Comparison of ENCODE assay signal across 8 cellular contexts in genomic region chrX:74536142-74537010, GRCh38.
DNase-seq lines count a peak whose midpoint lies in the region; ATAC-seq and TF ChIP-seq lines count a peak whose summit lies in the region.

No MANE protein-coding gene starts in this region.

- in situ Hi-C loops in Panc1 (cut with HindIII; ENCODE audit: low pct_unique_long_range_greater_than_20kb, low sequenced_read_pairs): no loop called here

- H3K4me3 Mint-ChIP-seq in activated naive CD4-positive, alpha-beta T cell treated with anti-CD3 and anti-CD28 coated beads, Interleukin-2, amount 50 U/mL, for 24 hours: peak overlapping the region; percentile 80
- peak overlapping the region; percentile 77 to 90 (median 84) for H3K4me3 Mint-ChIP-seq in naive thymus-derived CD8-positive, alpha-beta T cell

- peak in 2 of 4 donors; percentile 29 to 43 for TF ChIP-seq POLR2A in upper lobe of left lung (IDR thresholded peaks at IDR 0.05)

- H3K27me3 ChIP-seq in Panc1 (ENCODE audit: control insufficient read depth, insufficient read depth, low read length) (no peaks in the 10 kb centered on the region), upper lobe of left lung (peaks cover 0 to 6% (median 0%) of the 10 kb centered on the region in 4 donors)

- POLR2A ChIA-PET in Panc1 (lab: Charles Lee): no interaction called here
- POLR2A ChIA-PET in naive thymus-derived CD8-positive, alpha-beta T cell (lab: Charles Lee): no interaction called here

- ATAC-seq in GM21367 (IDR thresholded peaks at IDR 0.05; ENCODE audit: unreplicated experiment) (peak; percentile 55), Panc1 (peak; percentile 87), upper lobe of left lung (ENCODE audit: low FRiP score in 2 of 2) (peak; percentile 86 to 94)
- ATAC-seq in naive thymus-derived CD8-positive, alpha-beta T cell: peak; percentile 47 to 63

- H3K4me1 Mint-ChIP-seq in activated naive CD4-positive, alpha-beta T cell treated with anti-CD3 and anti-CD28 coated beads, Interleukin-2, amount 50 U/mL, for 24 hours: peaks cover 9% of the 10 kb centered on the region
- peaks cover 0 to 20% (median 6%) of the 10 kb centered on the region in 4 donors for H3K4me1 Mint-ChIP-seq in naive thymus-derived CD8-positive, alpha-beta T cell

- TF ChIP-seq CTCF in Panc1 (IDR thresholded peaks at IDR 0.05) (no peak), foreskin fibroblast (IDR thresholded peaks at IDR 0.05; ENCODE audit: low read depth, low read length) (peak; percentile 26), upper lobe of left lung (IDR thresholded peaks at IDR 0.05) (peak; percentile 33 to 76 (median 58))

- CTCF ChIA-PET in Panc1 (lab: Charles Lee): interaction anchor here (0.6 kb wide), 1 partner anchor 33 kb away, joined by 4 read pairs; no protein-coding TSS in a partner anchor

- TF ChIP-seq EP300 in upper lobe of left lung (IDR thresholded peaks at IDR 0.05): no peak

- no peak overlapping the region for H3K27ac Mint-ChIP-seq in activated naive CD4-positive, alpha-beta T cell treated with anti-CD3 and anti-CD28 coated beads, Interleukin-2, amount 50 U/mL, for 24 hours
- peak overlapping the region in 9 of 10 donors; percentile 27 to 92 (median 85) for H3K27ac Mint-ChIP-seq in naive thymus-derived CD8-positive, alpha-beta T cell

- H3K4me1 ChIP-seq in Panc1 (ENCODE audit: control insufficient read depth, insufficient read depth, low read length): peaks cover 2% of the 10 kb centered on the region; the same call in 1 of the 2 replicates
- peaks cover 0 to 9% (median 3%) of the 10 kb centered on the region in 4 donors for H3K4me1 ChIP-seq in upper lobe of left lung

- intact Hi-C loops in Panc1 (cut with micrococcal nuclease; ENCODE audit: unreplicated experiment): loop anchor here (5.0 kb wide), 1 partner anchor 249 kb away; no protein-coding TSS in a partner anchor

- DNase-seq in D341Med (ENCODE audit: low spot score) (peak; percentile 76), HT1080 (ENCODE audit: low read depth) (peak; percentile 90), Panc1 (ENCODE audit: low read depth, low spot score) (no peak), foreskin fibroblast (peak; percentile 70 to 86), upper lobe of left lung (peak; percentile 82 to 94)
- DNase-seq in naive thymus-derived CD8-positive, alpha-beta T cell: peak in 6 of 10 donors; percentile 4 to 33 (median 10)

- BruUV-seq in Panc1 (replicated peaks; lab: Mats Ljungman, UMichigan): no TSS peak

- H3K4me3 ChIP-seq in Panc1 (ENCODE audit: low read depth in 2 of 2, low read length in 2 of 2) (peak overlapping the region; percentile 52 to 71), foreskin fibroblast (ENCODE audit: low read depth in 1 of 2, low read length in 2 of 2) (peak overlapping the region; percentile 45 to 55), upper lobe of left lung (peak overlapping the region; percentile 16 to 55 (median 46))

- H3K9me3 ChIP-seq in Panc1 (ENCODE audit: control insufficient read depth, insufficient read depth, low read depth, low read length) (no peaks in the 10 kb centered on the region), upper lobe of left lung (no peaks in the 10 kb centered on the region)

- H3K27me3 Mint-ChIP-seq in activated naive CD4-positive, alpha-beta T cell treated with anti-CD3 and anti-CD28 coated beads, Interleukin-2, amount 50 U/mL, for 24 hours: no peaks in the 10 kb centered on the region
- H3K27me3 Mint-ChIP-seq in naive thymus-derived CD8-positive, alpha-beta T cell: no peaks in the 10 kb centered on the region

- 0 to 40% methylated on average over 5 to 57 of the region's 64 CpGs for whole genome bisulfite sequencing in upper lobe of left lung, 2 donors

- H3K9me3 Mint-ChIP-seq in activated naive CD4-positive, alpha-beta T cell treated with anti-CD3 and anti-CD28 coated beads, Interleukin-2, amount 50 U/mL, for 24 hours: no peaks in the 10 kb centered on the region
- H3K9me3 Mint-ChIP-seq in naive thymus-derived CD8-positive, alpha-beta T cell: no peaks in the 10 kb centered on the region

- H3K36me3 Mint-ChIP-seq in activated naive CD4-positive, alpha-beta T cell treated with anti-CD3 and anti-CD28 coated beads, Interleukin-2, amount 50 U/mL, for 24 hours: no peaks in the 10 kb centered on the region
- H3K36me3 Mint-ChIP-seq in naive thymus-derived CD8-positive, alpha-beta T cell: no peaks in the 10 kb centered on the region

- peak overlapping the region; percentile 73 for H3K27ac ChIP-seq in Panc1 (ENCODE audit: low read length)
- H3K27ac ChIP-seq in upper lobe of left lung: peak overlapping the region; percentile 76 to 91 (median 88)

- no peaks in the 10 kb centered on the region for H3K36me3 ChIP-seq in Panc1 (ENCODE audit: control insufficient read depth, insufficient read depth, low read length)
- no peaks in the 10 kb centered on the region for H3K36me3 ChIP-seq in upper lobe of left lung
